Comparison of ENCODE assay signal across 9 cellular contexts in genomic region chr18:23053756-23054457, GRCh38.
DNase-seq lines count a peak whose midpoint lies in the region; FAIRE-seq and TF ChIP-seq lines count a peak whose summit lies in the region.
"Had no signal": no experiment of that assay in that cellular context is flagged by ENCODE, and none has a peak within 500 bp of the region (broad histone marks: within the 10 kb centered on the region; RNA-seq: fewer than 3 reads in every experiment).

No MANE protein-coding gene starts in this region.

- H3K9me3 ChIP-seq in spleen, result no peaks in the 10 kb centered on the region

- FAIRE-seq in RCC 7860 (lab: Jason Lieb, UNC), result no peak

- peaks cover 0 to 8% (median 0%) of the 10 kb centered on the region in 7 donors for H3K27me3 ChIP-seq in spleen (replicated peaks in 1 of 7)

- no peak overlapping the region for H3K4me3 ChIP-seq in spleen

- no peaks in the 10 kb centered on the region for H3K36me3 ChIP-seq in spleen

- 40 to 53% (median 42%) methylated on average over 16 of the region's 16 CpGs for WGBS in spleen, 5 donors

- TF ChIP-seq CTCF in spleen (IDR thresholded peaks at IDR 0.05 in 8 of 11, conservative IDR thresholded peaks at IDR 0.05 in 3 of 11), result peak in 1 of 11 experiments; percentile 16

- DNase-seq in D341Med (ENCODE audit: low spot score) (peak; percentile 59), NCI-H146 (lab: John Stamatoyannopoulos, UW) (peak; percentile 69), dedifferentiated amniotic fluid mesenchymal stem cell (ENCODE audit: extremely low spot score) (peak; percentile 36), midbrain (lab: John Stamatoyannopoulos, UW) (peak; percentile 8), RCC 7860 (ENCODE audit: low spot score) (no peak), NCI-H187 treated with DMSO at 0.1 percent for 48 hours (lab: John Stamatoyannopoulos, UW) (no peak), spleen (no peak), caudate nucleus (lab: John Stamatoyannopoulos, UW) (no peak)
- DNase-seq: KG1 had no signal

- no peak for TF ChIP-seq POLR2A in spleen (IDR thresholded peaks at IDR 0.05)

- no peak overlapping the region for H3K27ac ChIP-seq in spleen
- no peak overlapping the region for H3K27ac ChIP-seq in caudate nucleus (ENCODE audit: low read depth, low read length)

- intact Hi-C loops in spleen (cut with DNase I; ENCODE audit: low total_unique reads), result no loop called here

- H3K4me1 ChIP-seq in spleen, result peaks cover 0 to 20% (median 10%) of the 10 kb centered on the region in 6 donors

Comparison
In these comparisons a context has a peak if more than half of its experiments do, and no peak if none do; other contexts are left out.
1. DNase-seq: peak in D341Med (single experiment), NCI-H146 (single experiment), dedifferentiated amniotic fluid mesenchymal stem cell (single experiment) and midbrain (single experiment); none in RCC 7860 (single experiment), NCI-H187 treated with DMSO at 0.1 percent for 48 hours (single experiment), spleen (single experiment) and caudate nucleus (0 of 61).